ENCODE assay signal across 16 cellular contexts in genomic region chr1:94686882-94687281, GRCh38.
A peak's percentile ranks its signal among the peaks of the same experiment; 100 is the strongest.
DNase-seq lines count a peak whose midpoint lies in the region; ATAC-seq, FAIRE-seq and TF ChIP-seq lines count a peak whose summit lies in the region.
"Had no signal": no experiment of that assay in that cellular context is flagged by ENCODE, and none has a peak within 500 bp of the region (broad histone marks: within the 10 kb centered on the region; RNA-seq: fewer than 3 reads in every experiment).

No MANE protein-coding gene starts in this region.

- FAIRE-seq in keratinocyte (lab: Jason Lieb, UNC), result peak; percentile 41
- FAIRE-seq: A204.1, GM19239, HTR-8/SVneo had no signal

- intact Hi-C loops in right lobe of liver (cut with DNase I), result no loop called here
- intact Hi-C loops in transverse colon (cut with DNase I; ENCODE audit: low total_unique reads), result no loop called here

- TF ChIP-seq CTCF in keratinocyte (optimal IDR thresholded peaks at IDR 0.05 in 1 of 3, IDR thresholded peaks at IDR 0.05 in 1 of 3, conservative IDR thresholded peaks at IDR 0.05 in 1 of 3; ENCODE audit: extremely low read depth in 1 of 3, insufficient read depth in 2 of 3, low read length in 3 of 3) (no peak), right lobe of liver (IDR thresholded peaks at IDR 0.05) (no peak), transverse colon (IDR thresholded peaks at IDR 0.05) (no peak)

- H3K27me3 ChIP-seq in MG63 (no peaks in the 10 kb centered on the region), keratinocyte (ENCODE audit: control insufficient read depth, extremely low read depth, insufficient read depth, low read length) (no peaks in the 10 kb centered on the region), right lobe of liver (no peaks in the 10 kb centered on the region), transverse colon (no peaks in the 10 kb centered on the region)

- H3K9me1 ChIP-seq in keratinocyte (ENCODE audit: control insufficient read depth, extremely low read depth, insufficient read depth, low read length), result no peaks in the 10 kb centered on the region

- H3K36me3 ChIP-seq in MG63 (no peaks in the 10 kb centered on the region), keratinocyte (ENCODE audit: control insufficient read depth in 2 of 2, extremely low read depth in 1 of 2, insufficient read depth in 2 of 2, low read length in 2 of 2) (no peaks in the 10 kb centered on the region), right lobe of liver (no peaks in the 10 kb centered on the region), transverse colon (no peaks in the 10 kb centered on the region)
- H3K36me3 ChIP-seq: HAP-1 had no signal

- no peaks in the 10 kb centered on the region for H4K20me1 ChIP-seq in keratinocyte (ENCODE audit: control insufficient read depth, extremely low read depth, insufficient read depth, low read length)

- H3K9me3 ChIP-seq in MG63 (no peaks in the 10 kb centered on the region), keratinocyte (ENCODE audit: control insufficient read depth, low read depth, low read length) (no peaks in the 10 kb centered on the region), right lobe of liver (no peaks in the 10 kb centered on the region), transverse colon (no peaks in the 10 kb centered on the region)
- H3K9me3 ChIP-seq: Caco-2, HAP-1 had no signal

- in situ Hi-C loops in transverse colon (cut with MboI; ENCODE audit: low pct_ligation_motif_present in 1 of 4, low pct_unique_long_range_greater_than_20kb in 1 of 4, low sequenced_read_pairs in 3 of 4), result no loop called here

- H3K9ac ChIP-seq in keratinocyte (ENCODE audit: control insufficient read depth, extremely low read depth, insufficient read depth, low read length), result no peak overlapping the region

- no peak overlapping the region for H2AFZ ChIP-seq in keratinocyte (ENCODE audit: control insufficient read depth, low read length)

- H3K4me3 ChIP-seq in MG63, result no peak overlapping the region
- H3K4me3 ChIP-seq in keratinocyte (ENCODE audit: control insufficient read depth in 2 of 3, extremely low read depth in 1 of 3, insufficient read depth in 2 of 3, low read depth in 1 of 3, low read length in 3 of 3), result no peak overlapping the region
- H3K4me3 ChIP-seq in right lobe of liver, result no peak overlapping the region
- H3K4me3 ChIP-seq in transverse colon, result no peak overlapping the region
- H3K4me3 ChIP-seq: HAP-1 had no signal

- peaks cover 10% of the 10 kb centered on the region for H3K4me1 ChIP-seq in keratinocyte (ENCODE audit: control insufficient read depth, extremely low read depth, insufficient read depth, low read length)
- H3K4me1 ChIP-seq in right lobe of liver, result no peaks in the 10 kb centered on the region
- H3K4me1 ChIP-seq in transverse colon, result peaks cover 0 to 2% (median 0%) of the 10 kb centered on the region in 4 donors
- H3K4me1 ChIP-seq: Caco-2 had no signal

- WGBS in right lobe of liver (ENCODE audit: insufficient coverage, low coverage, low lambda C conversion rate, missing lambda C conversion rate), result 43% methylated on average over 3 of the region's 4 CpGs
- WGBS in transverse colon (ENCODE audit: low coverage in 1 of 2), 2 donors, result 58 to 73% methylated on average over 3 to 4 of the region's 4 CpGs

- no peak for TF ChIP-seq EP300 in transverse colon (IDR thresholded peaks at IDR 0.05; ENCODE audit: low read depth)

- ATAC-seq in right lobe of liver (peak; percentile 64 to 93 (median 78)), HG03469 (IDR thresholded peaks at IDR 0.05; ENCODE audit: unreplicated experiment) (no peak)

- H3K4me2 ChIP-seq in keratinocyte (ENCODE audit: control insufficient read depth, extremely low read depth, insufficient read depth, low read depth, low read length), result no peak overlapping the region

- TF ChIP-seq POLR2A in right lobe of liver (IDR thresholded peaks at IDR 0.05), result no peak
- TF ChIP-seq POLR2A in transverse colon (IDR thresholded peaks at IDR 0.05), result no peak

- H3K27ac ChIP-seq in keratinocyte (ENCODE audit: control insufficient read depth, insufficient read depth, low read length), result no peak overlapping the region
- H3K27ac ChIP-seq in right lobe of liver, result no peak overlapping the region
- H3K27ac ChIP-seq in transverse colon, result no peak overlapping the region

- dilution Hi-C loops in keratinocyte (cut with MboI; ENCODE audit: extremely low pct_ligation_motif_present, low sequenced_read_pairs), result no loop called here

- H3K79me2 ChIP-seq in keratinocyte (ENCODE audit: control insufficient read depth, insufficient read depth, low read length), result no peaks in the 10 kb centered on the region

- DNase-seq in MG63 (peak; percentile 14), keratinocyte (ENCODE audit: low read depth, low spot score) (no peak), right lobe of liver (peak; percentile 67 to 83 (median 81)), transverse colon (peak; percentile 61), DMS114 treated with DMSO at 0.1 percent for 48 hours (lab: John Stamatoyannopoulos, UW; ENCODE audit: unreplicated experiment) (no peak), amniotic stem cell (lab: John Stamatoyannopoulos, UW) (no peak)
- DNase-seq: Caco-2; CD8-positive, alpha-beta memory T cell; DMS53; GF-D8; GOT3 had no signal

Comparison
In these comparisons a context has a peak if more than half of its experiments do, and no peak if none do; other contexts are left out.
1. DNase-seq: peak in MG63 (single experiment), right lobe of liver (3 of 3) and transverse colon (single experiment); none in keratinocyte (single experiment), DMS114 treated with DMSO at 0.1 percent for 48 hours (single experiment) and amniotic stem cell (single experiment).